ENCODE assay signal across 8 cellular contexts in the genomic region with DNA sequence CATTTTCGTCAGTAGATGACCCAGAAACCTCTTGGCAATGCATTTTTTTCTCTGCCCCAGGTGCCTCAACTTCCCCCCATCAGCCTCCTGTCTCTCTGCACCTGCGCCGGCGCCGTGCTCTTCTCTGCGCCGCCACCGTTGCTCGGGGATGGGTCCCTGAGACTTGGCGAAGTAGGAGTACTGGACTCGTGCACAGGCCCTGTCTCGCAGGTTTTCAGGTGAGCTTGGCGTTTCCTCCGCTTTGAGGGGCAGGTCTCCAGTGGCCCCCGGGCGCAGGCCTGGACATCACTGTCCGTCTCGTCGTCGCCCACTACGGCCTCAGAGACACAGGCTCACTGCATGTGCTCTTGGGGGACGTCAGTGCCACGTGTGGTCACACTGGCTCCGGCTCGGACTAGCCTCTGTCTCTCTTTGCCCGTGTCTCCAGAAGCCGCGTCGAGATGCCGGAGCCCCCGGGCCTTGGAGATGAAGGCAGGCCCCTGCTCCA.
A peak's percentile ranks its signal among the peaks of the same experiment; 100 is the strongest.
DNase-seq lines count a peak whose midpoint lies in the region; ATAC-seq and TF ChIP-seq lines count a peak whose summit lies in the region.
"Not testable (repeated sequence)": the region's sequence is repeated elsewhere in the genome, so short reads cannot be mapped to it uniquely, and the experiment has no call there.

No MANE protein-coding gene starts in this region.

- H3K4me3 Mint-ChIP-seq in T-helper 1 cell treated with Interleukin-12 subunit alpha and Interleukin-12 subunit beta and Interleukin-4 antibody, amounts not matched to agents 30 μg/mL and 1 μg/mL, for 36 hours, result peak overlapping the region; percentile 98
- H3K4me3 Mint-ChIP-seq in activated naive CD4-positive, alpha-beta T cell treated with anti-CD3 and anti-CD28 coated beads, Interleukin-2, amount 10 ng/mL, durations not matched to agents 7 days and 5 days, result peak overlapping the region; percentile 100
- H3K4me3 Mint-ChIP-seq in immature natural killer cell (peak overlapping the region; percentile 20 to 100 (median 96)), osteocyte (ENCODE audit: unreplicated experiment) (peak overlapping the region; percentile 87)
- H3K4me3 Mint-ChIP-seq in stimulated activated naive CD8-positive, alpha-beta T cell treated with anti-CD3 and anti-CD28 coated beads, Interleukin-15, amount 100 ng/mL, for 72 hours, result peak overlapping the region; percentile 84 to 98

- not testable (repeated sequence) for ATAC-seq in stimulated activated naive CD8-positive, alpha-beta T cell treated with anti-CD3 and anti-CD28 coated beads, Interleukin-15, amount 100 ng/mL, for 72 hours

- H3K9me3 ChIP-seq in BLaER1 treated with 17β-estradiol and CSF1 and Interleukin-3, amounts not matched to agents 10 nM and 100 nM (replicated peaks in 1 of 11), result peaks cover 8 to 23% (median 15%) of the 10 kb centered on the region in 11 experiments; a peak in 20 of 22 replicates
- not testable (repeated sequence) for H3K9me3 ChIP-seq in ectodermal cell (ENCODE audit: control insufficient read depth, low read length)

- H3K36me3 Mint-ChIP-seq in T-helper 1 cell treated with Interleukin-12 subunit alpha and Interleukin-12 subunit beta and Interleukin-4 antibody, amounts not matched to agents 30 μg/mL and 1 μg/mL, for 36 hours (ENCODE audit: low read depth); activated naive CD4-positive, alpha-beta T cell treated with anti-CD3 and anti-CD28 coated beads, Interleukin-2, amount 10 ng/mL, durations not matched to agents 7 days and 5 days; immature natural killer cell; osteocyte (ENCODE audit: unreplicated experiment): not testable (repeated sequence)

- H3K27ac Mint-ChIP-seq in T-helper 1 cell treated with Interleukin-12 subunit alpha and Interleukin-12 subunit beta and Interleukin-4 antibody, amounts not matched to agents 30 μg/mL and 1 μg/mL, for 36 hours, result peak overlapping the region; percentile 84
- H3K27ac Mint-ChIP-seq in activated naive CD4-positive, alpha-beta T cell treated with anti-CD3 and anti-CD28 coated beads, Interleukin-2, amount 10 ng/mL, durations not matched to agents 7 days and 5 days, result peak overlapping the region; percentile 96
- peak overlapping the region in 4 of 6 donors; percentile 57 to 92 (median 72) for H3K27ac Mint-ChIP-seq in immature natural killer cell
- peak overlapping the region; percentile 89 for H3K27ac Mint-ChIP-seq in osteocyte (ENCODE audit: unreplicated experiment)
- H3K27ac Mint-ChIP-seq in stimulated activated naive CD8-positive, alpha-beta T cell treated with anti-CD3 and anti-CD28 coated beads, Interleukin-15, amount 100 ng/mL, for 72 hours, result peak overlapping the region in 1 of 2 donors; percentile 77

- not testable (repeated sequence) for H3K27me3 ChIP-seq in BLaER1 treated with 17β-estradiol and CSF1 and Interleukin-3, amounts not matched to agents 10 nM and 100 nM; HL-60 (ENCODE audit: insufficient read depth, poor library complexity, severe bottlenecking); ectodermal cell (ENCODE audit: control insufficient read depth, insufficient read depth, low read length, poor library complexity, severe bottlenecking)

- H3K27ac ChIP-seq in BLaER1 treated with 17β-estradiol and CSF1 and Interleukin-3, amounts not matched to agents 10 nM and 100 nM; ectodermal cell (ENCODE audit: insufficient read depth, low read depth, low read length, poor library complexity, severe bottlenecking): not testable (repeated sequence)
- peak overlapping the region; percentile 77 for H3K27ac ChIP-seq in HL-60 (replicated peaks)

- H3K9me3 Mint-ChIP-seq in T-helper 1 cell treated with Interleukin-12 subunit alpha and Interleukin-12 subunit beta and Interleukin-4 antibody, amounts not matched to agents 30 μg/mL and 1 μg/mL, for 36 hours; activated naive CD4-positive, alpha-beta T cell treated with anti-CD3 and anti-CD28 coated beads, Interleukin-2, amount 10 ng/mL, durations not matched to agents 7 days and 5 days; immature natural killer cell; osteocyte (ENCODE audit: unreplicated experiment); stimulated activated naive CD8-positive, alpha-beta T cell treated with anti-CD3 and anti-CD28 coated beads, Interleukin-15, amount 100 ng/mL, for 72 hours: not testable (repeated sequence)

- not testable (repeated sequence) for H4K20me1 ChIP-seq in BLaER1 treated with 17β-estradiol and CSF1 and Interleukin-3, amounts not matched to agents 10 nM and 100 nM

- not testable (repeated sequence) for H3K4me1 Mint-ChIP-seq in T-helper 1 cell treated with Interleukin-12 subunit alpha and Interleukin-12 subunit beta and Interleukin-4 antibody, amounts not matched to agents 30 μg/mL and 1 μg/mL, for 36 hours (ENCODE audit: low read depth); osteocyte (ENCODE audit: unreplicated experiment); stimulated activated naive CD8-positive, alpha-beta T cell treated with anti-CD3 and anti-CD28 coated beads, Interleukin-15, amount 100 ng/mL, for 72 hours
- peaks cover 17% of the 10 kb centered on the region for H3K4me1 Mint-ChIP-seq in activated naive CD4-positive, alpha-beta T cell treated with anti-CD3 and anti-CD28 coated beads, Interleukin-2, amount 10 ng/mL, durations not matched to agents 7 days and 5 days
- H3K4me1 Mint-ChIP-seq in immature natural killer cell, result peaks cover 8 to 10% of the 10 kb centered on the region in 2 donors

- H3K4me1 ChIP-seq in BLaER1 treated with 17β-estradiol and CSF1 and Interleukin-3, amounts not matched to agents 10 nM and 100 nM; ectodermal cell (ENCODE audit: control insufficient read depth, insufficient read depth, low read length): not testable (repeated sequence)

- H3K4me2 ChIP-seq in BLaER1 treated with 17β-estradiol and CSF1 and Interleukin-3, amounts not matched to agents 10 nM and 100 nM, result peak overlapping the region in 10 of 11 experiments; percentile 18 to 70 (median 34); a peak in 11 of 22 replicates

- not testable (repeated sequence) for TF ChIP-seq CTCF in HL-60 (IDR thresholded peaks at IDR 0.05; ENCODE audit: insufficient read depth, low read length); osteocyte (IDR thresholded peaks at IDR 0.05)

- H3K9ac ChIP-seq in BLaER1 treated with 17β-estradiol and CSF1 and Interleukin-3, amounts not matched to agents 10 nM and 100 nM, result not testable (repeated sequence)

- H3K36me3 ChIP-seq in BLaER1 treated with 17β-estradiol and CSF1 and Interleukin-3, amounts not matched to agents 10 nM and 100 nM; ectodermal cell (ENCODE audit: control insufficient read depth, insufficient read depth, low read length): not testable (repeated sequence)

- DNase-seq in HL-60 (ENCODE audit: low read depth in 1 of 2, low spot score in 1 of 2); immature natural killer cell: not testable (repeated sequence)
- DNase-seq in activated naive CD4-positive, alpha-beta T cell treated with anti-CD3 and anti-CD28 coated beads, Interleukin-2, amount 10 ng/mL, durations not matched to agents 7 days and 5 days, result peak; percentile 24
- peak; percentile 42 for DNase-seq in osteocyte (ENCODE audit: extremely low spot score, unreplicated experiment)
- DNase-seq in stimulated activated naive CD8-positive, alpha-beta T cell treated with anti-CD3 and anti-CD28 coated beads, Interleukin-15, amount 100 ng/mL, for 72 hours, result peak in 1 of 2 donors; percentile 24

- not testable (repeated sequence) for H3K27me3 Mint-ChIP-seq in T-helper 1 cell treated with Interleukin-12 subunit alpha and Interleukin-12 subunit beta and Interleukin-4 antibody, amounts not matched to agents 30 μg/mL and 1 μg/mL, for 36 hours (ENCODE audit: low read depth); activated naive CD4-positive, alpha-beta T cell treated with anti-CD3 and anti-CD28 coated beads, Interleukin-2, amount 10 ng/mL, durations not matched to agents 7 days and 5 days; osteocyte (ENCODE audit: unreplicated experiment); stimulated activated naive CD8-positive, alpha-beta T cell treated with anti-CD3 and anti-CD28 coated beads, Interleukin-15, amount 100 ng/mL, for 72 hours
- peaks cover 7 to 13% (median 8%) of the 10 kb centered on the region in 3 donors for H3K27me3 Mint-ChIP-seq in immature natural killer cell (ENCODE audit: low read depth in 3 of 3)

- CTCF ChIA-PET in activated naive CD4-positive, alpha-beta T cell treated with anti-CD3 and anti-CD28 coated beads, Interleukin-2, amount 10 ng/mL, durations not matched to agents 7 days and 5 days (lab: Charles Lee), result not testable (repeated sequence)

- 87 to 89% methylated on average over 29 of the region's 31 CpGs for WGBS in ectodermal cell, 2 experiments

- H3K4me3 ChIP-seq in BLaER1 treated with 17β-estradiol and CSF1 and Interleukin-3, amounts not matched to agents 10 nM and 100 nM, result peak overlapping the region in 4 of 10 experiments; percentile 31 to 45 (median 42); a peak in 5 of 20 replicates
- peak overlapping the region; percentile 28 for H3K4me3 ChIP-seq in HL-60 (replicated peaks; ENCODE audit: insufficient read depth, low read length)
- H3K4me3 ChIP-seq in ectodermal cell (ENCODE audit: insufficient read depth, low read depth, low read length), result peak overlapping the region; percentile 43
